Comparison of ENCODE assay signal across 15 cellular contexts in genomic region chr17:83056583-83057396, GRCh38. TPM values are rescaled to one million over a fixed set of nuclear protein-coding genes. Genes with fewer than 3 reads are reported as not detected.
DNase-seq lines count a peak whose midpoint lies in the region; ATAC-seq and TF ChIP-seq lines count a peak whose summit lies in the region.
"Had no signal": no experiment of that assay in that cellular context is flagged by ENCODE, and none has a peak within 500 bp of the region (broad histone marks: within the 10 kb centered on the region; RNA-seq: fewer than 3 reads in every experiment).

No MANE protein-coding gene starts in this region.

- H3K4me3 ChIP-seq in Caco-2 (ENCODE audit: low read depth, low read length) (no peak overlapping the region), PC-3 (ENCODE audit: low read length) (peak overlapping the region; percentile 10; the same call in 1 of the 2 replicates), fibroblast of the aortic adventitia (ENCODE audit: low read depth, low read length) (no peak overlapping the region), sigmoid colon (no peak overlapping the region)

- no peaks in the 10 kb centered on the region for H4K20me1 ChIP-seq in PC-3 (ENCODE audit: low read length)

- peaks cover 4% of the 10 kb centered on the region for H3K4me1 ChIP-seq in Caco-2
- peaks cover 33% of the 10 kb centered on the region for H3K4me1 ChIP-seq in PC-3 (ENCODE audit: insufficient read depth, low read length)
- H3K4me1 ChIP-seq in sigmoid colon: peaks cover 0 to 14% (median 9%) of the 10 kb centered on the region in 4 donors

- peak in 1 of 2 experiments; percentile 35 for DNase-seq in Caco-2
- DNase-seq in PC-3: peak; percentile 25
- DNase-seq in fibroblast of the aortic adventitia (ENCODE audit: low read depth): peak; percentile 31
- DNase-seq in sigmoid colon: peak; percentile 64
- no peak for DNase-seq in stimulated activated naive CD4-positive, alpha-beta T cell treated with Interleukin-2 at 50 U/mL for 16 hours (lab: John Stamatoyannopoulos, UW)
- DNase-seq in 8988T: no peak
- no peak for DNase-seq in MCF 10A (ENCODE audit: unreplicated experiment)
- DNase-seq: activated CD4-positive, alpha-beta T cell treated with anti-CD3 and anti-CD28 coated beads, Interleukin-2, amount 50 U/mL, for 1 hour; activated naive CD8-positive, alpha-beta T cell treated with anti-CD3 and anti-CD28 coated beads, Interleukin-2, amount 50 U/mL, for 24 hours; effector memory CD4-positive, alpha-beta T cell; hypothalamus; NCI-H1048; NCI-H774; small intestine had no signal

- TF ChIP-seq CTCF in Caco-2 (IDR thresholded peaks at IDR 0.05; ENCODE audit: insufficient read depth in 1 of 2, low read depth in 1 of 2, low read length in 1 of 2, severe bottlenecking in 1 of 2, unreplicated experiment in 1 of 2) (no peak), PC-3 (conservative IDR thresholded peaks at IDR 0.05; ENCODE audit: low read depth, low read length) (no peak), fibroblast of the aortic adventitia (IDR thresholded peaks at IDR 0.05; ENCODE audit: insufficient read depth, low read length) (no peak), sigmoid colon (IDR thresholded peaks at IDR 0.05) (no peak), MCF 10A (IDR thresholded peaks at IDR 0.05; ENCODE audit: unreplicated experiment) (no peak)

- H3K4me3 Mint-ChIP-seq in Caco-2 (ENCODE audit: unreplicated experiment) (no peak overlapping the region), MCF 10A (ENCODE audit: unreplicated experiment) (no peak overlapping the region)
- H3K4me3 Mint-ChIP-seq: activated naive CD8-positive, alpha-beta T cell treated with anti-CD3 and anti-CD28 coated beads, Interleukin-2, amount 50 U/mL, for 24 hours had no signal

- H3K9me3 Mint-ChIP-seq in Caco-2 (ENCODE audit: unreplicated experiment) (no peaks in the 10 kb centered on the region), MCF 10A (ENCODE audit: unreplicated experiment) (no peaks in the 10 kb centered on the region)
- H3K9me3 Mint-ChIP-seq: activated naive CD8-positive, alpha-beta T cell treated with anti-CD3 and anti-CD28 coated beads, Interleukin-2, amount 50 U/mL, for 24 hours had no signal

- H3K27ac ChIP-seq in PC-3 (ENCODE audit: low read length): peak overlapping the region; percentile 64
- peak overlapping the region in 1 of 4 donors; percentile 60 for H3K27ac ChIP-seq in sigmoid colon

- no peaks in the 10 kb centered on the region for H3K27me3 Mint-ChIP-seq in Caco-2 (ENCODE audit: insufficient read depth, unreplicated experiment)
- H3K27me3 Mint-ChIP-seq in MCF 10A (ENCODE audit: insufficient read depth, unreplicated experiment): no peaks in the 10 kb centered on the region
- H3K27me3 Mint-ChIP-seq: activated naive CD8-positive, alpha-beta T cell treated with anti-CD3 and anti-CD28 coated beads, Interleukin-2, amount 50 U/mL, for 24 hours had no signal

- no peak overlapping the region for H2AFZ ChIP-seq in PC-3 (ENCODE audit: low read length)

- H3K27ac Mint-ChIP-seq in Caco-2 (ENCODE audit: unreplicated experiment) (peak overlapping the region; percentile 73), MCF 10A (ENCODE audit: low read depth, unreplicated experiment) (no peak overlapping the region)
- H3K27ac Mint-ChIP-seq: activated naive CD8-positive, alpha-beta T cell treated with anti-CD3 and anti-CD28 coated beads, Interleukin-2, amount 50 U/mL, for 24 hours had no signal

- TF ChIP-seq EP300 in sigmoid colon (IDR thresholded peaks at IDR 0.05): no peak

- CTCF ChIA-PET in Caco-2 (lab: Charles Lee): no interaction called here
- CTCF ChIA-PET in PC-3 (lab: Charles Lee): no interaction called here
- CTCF ChIA-PET in MCF 10A (lab: Yijun Ruan, JAX): interaction anchor here (0.6 kb wide), 1 partner anchor 288 kb away, joined by 3 read pairs; no protein-coding TSS in a partner anchor

- no peaks in the 10 kb centered on the region for H3K79me2 ChIP-seq in PC-3 (ENCODE audit: low read length)

- H3K36me3 Mint-ChIP-seq in Caco-2 (ENCODE audit: insufficient read depth, unreplicated experiment) (no peaks in the 10 kb centered on the region), MCF 10A (ENCODE audit: insufficient read depth, unreplicated experiment) (no peaks in the 10 kb centered on the region)

- H3K9me3 ChIP-seq in Caco-2 (no peaks in the 10 kb centered on the region), PC-3 (ENCODE audit: low read length) (no peaks in the 10 kb centered on the region), sigmoid colon (no peaks in the 10 kb centered on the region)

- H3K4me1 Mint-ChIP-seq in Caco-2 (ENCODE audit: low read depth, unreplicated experiment): no peaks in the 10 kb centered on the region
- no peaks in the 10 kb centered on the region for H3K4me1 Mint-ChIP-seq in MCF 10A (ENCODE audit: insufficient read depth, unreplicated experiment)

- 86 to 87% methylated on average over 30 of the region's 30 CpGs for WGBS in sigmoid colon, 2 donors

- POLR2A ChIA-PET in Caco-2 (lab: Charles Lee) (no interaction called here), PC-3 (lab: Charles Lee; ENCODE audit: unreplicated experiment) (no interaction called here), MCF 10A (lab: Yijun Ruan, JAX) (interaction anchor here (0.7 kb wide), 1 partner anchor 8 kb away, joined by 3 read pairs; no protein-coding TSS in a partner anchor)

- no peaks in the 10 kb centered on the region for H3K36me3 ChIP-seq in Caco-2 (ENCODE audit: control insufficient read depth, insufficient read depth, low read length)
- no peaks in the 10 kb centered on the region for H3K36me3 ChIP-seq in PC-3 (ENCODE audit: low read depth, low read length)
- H3K36me3 ChIP-seq in sigmoid colon: no peaks in the 10 kb centered on the region

- peak overlapping the region; percentile 72 for H3K4me2 ChIP-seq in PC-3 (ENCODE audit: low read length)

- ATAC-seq in PC-3: no peak
- ATAC-seq in GM19452 (IDR thresholded peaks at IDR 0.05; ENCODE audit: unreplicated experiment): no peak
- ATAC-seq: activated naive CD8-positive, alpha-beta T cell treated with anti-CD3 and anti-CD28 coated beads, Interleukin-2, amount 50 U/mL, for 24 hours had no signal

- TF ChIP-seq POLR2A in sigmoid colon (IDR thresholded peaks at IDR 0.05): no peak

- intact Hi-C loops in Caco-2 (cut with micrococcal nuclease; ENCODE audit: unreplicated experiment): no loop called here
- intact Hi-C loops in PC-3 (cut with micrococcal nuclease): no loop called here
- intact Hi-C loops in sigmoid colon (cut with DNase I): loop anchor here (10.0 kb wide), 1 partner anchor 182 kb away; no protein-coding TSS in a partner anchor
- intact Hi-C loops in MCF 10A (cut with micrococcal nuclease): no loop called here

- no peaks in the 10 kb centered on the region for H3F3A ChIP-seq in PC-3 (ENCODE audit: low read length, unreplicated experiment)

- no peak overlapping the region for H3K9ac ChIP-seq in PC-3 (ENCODE audit: low read length)

- H3K9me2 ChIP-seq in PC-3 (replicated peaks; ENCODE audit: low read length): no peaks in the 10 kb centered on the region

- no peaks in the 10 kb centered on the region; the same call in 1 of the 2 replicates for H3K27me3 ChIP-seq in Caco-2 (replicated peaks; ENCODE audit: control insufficient read depth, insufficient read depth, low read length)
- no peaks in the 10 kb centered on the region for H3K27me3 ChIP-seq in PC-3 (ENCODE audit: low read length)
- H3K27me3 ChIP-seq in sigmoid colon: no peaks in the 10 kb centered on the region

- BruUV-seq in Caco-2 (replicated peaks; lab: Mats Ljungman, UMichigan) (no TSS peak), PC-3 (replicated peaks; lab: Mats Ljungman, UMichigan) (no TSS peak), MCF 10A (replicated peaks; lab: Mats Ljungman, UMichigan) (no TSS peak)

RNA-seq across cellular contexts. Expression of gene METRNL, which starts 22.6 kb away (rescaled TPM):
- total RNA-seq in Caco-2 (2022): 33.8 and 40.9 TPM in 2 replicates
- total RNA-seq in PC-3 (2014; rRNA removed): 30.6 and 38.5 TPM in 2 replicates
- total RNA-seq in fibroblast of the aortic adventitia (ENCODE audit: low replicate concordance): 77.4 and 105 TPM in 2 replicates
- 10 to 100 TPM; 26.8 to 53.6 (median 29.8) TPM for total RNA-seq in sigmoid colon
- polyA plus RNA-seq in sigmoid colon: 100 to 1,000 TPM in 1 of 3 donors, 10 to 100 TPM in 2; 93.1 to 116 (median 99.6) TPM
- 14.5 and 24.1 TPM in 2 replicates for total RNA-seq in MCF 10A (2022)

Comparison
In these comparisons a context has a peak if more than half of its experiments do, and no peak if none do; other contexts are left out.
1. DNase-seq: peak in PC-3 (single experiment), fibroblast of the aortic adventitia (single experiment) and sigmoid colon (single experiment); none in stimulated activated naive CD4-positive, alpha-beta T cell treated with Interleukin-2 at 50 U/mL for 16 hours (single experiment), 8988T (single experiment) and MCF 10A (single experiment).